Comparison of ENCODE assay signal across 18 cellular contexts in genomic region chr6:51473996-51474975, GRCh38.
DNase-seq lines count a peak whose midpoint lies in the region; ATAC-seq, FAIRE-seq and TF ChIP-seq lines count a peak whose summit lies in the region.
"Had no signal": no experiment of that assay in that cellular context is flagged by ENCODE, and none has a peak within 500 bp of the region (broad histone marks: within the 10 kb centered on the region; RNA-seq: fewer than 3 reads in every experiment).

No MANE protein-coding gene starts in this region.

- H3K4me3 ChIP-seq in SK-N-MC = no peak overlapping the region
- H3K4me3 ChIP-seq in keratinocyte (ENCODE audit: control insufficient read depth in 2 of 3, extremely low read depth in 1 of 3, insufficient read depth in 2 of 3, low read depth in 1 of 3, low read length in 3 of 3) = peak overlapping the region in 1 of 3 experiments; percentile 4
- no peak overlapping the region for H3K4me3 ChIP-seq in ovary
- H3K4me3 ChIP-seq: MG63 had no signal

- TF ChIP-seq POLR2A in ovary (IDR thresholded peaks at IDR 0.05) = no peak

- no peaks in the 10 kb centered on the region for H3K9me3 Mint-ChIP-seq in progenitor cell of endocrine pancreas (ENCODE audit: low read depth)

- peak overlapping the region; percentile 27 for H2AFZ ChIP-seq in keratinocyte (ENCODE audit: control insufficient read depth, low read length)

- H3K4me3 Mint-ChIP-seq in progenitor cell of endocrine pancreas (ENCODE audit: low read depth) = no peak overlapping the region
- H3K4me3 Mint-ChIP-seq: CD4-positive, CD25-positive, alpha-beta regulatory T cell had no signal

- peak overlapping the region; percentile 72 for H3K4me2 ChIP-seq in keratinocyte (ENCODE audit: control insufficient read depth, extremely low read depth, insufficient read depth, low read depth, low read length)

- TF ChIP-seq CTCF in C4-2B (conservative IDR thresholded peaks at IDR 0.05) (no peak), keratinocyte (optimal IDR thresholded peaks at IDR 0.05 in 1 of 3, IDR thresholded peaks at IDR 0.05 in 1 of 3, conservative IDR thresholded peaks at IDR 0.05 in 1 of 3; ENCODE audit: extremely low read depth in 1 of 3, insufficient read depth in 2 of 3, low read length in 3 of 3) (no peak), progenitor cell of endocrine pancreas (IDR thresholded peaks at IDR 0.05; ENCODE audit: unreplicated experiment) (no peak), ovary (IDR thresholded peaks at IDR 0.05) (no peak)

- H3K9ac ChIP-seq in SK-N-MC (ENCODE audit: insufficient read length) (no peak overlapping the region), keratinocyte (ENCODE audit: control insufficient read depth, extremely low read depth, insufficient read depth, low read length) (peak overlapping the region; percentile 15)

- no peaks in the 10 kb centered on the region for H4K20me1 ChIP-seq in keratinocyte (ENCODE audit: control insufficient read depth, extremely low read depth, insufficient read depth, low read length)

- no peak for TF ChIP-seq EP300 in ovary (IDR thresholded peaks at IDR 0.05)

- DNase-seq in NCI-H1048 (lab: John Stamatoyannopoulos, UW) = peak; percentile 56
- DNase-seq in SK-N-MC (ENCODE audit: low read depth, low spot score) = peak; percentile 68
- peak; percentile 28 for DNase-seq in keratinocyte (ENCODE audit: low read depth, low spot score)
- DNase-seq in progenitor cell of endocrine pancreas (ENCODE audit: low spot score, unreplicated experiment) = no peak
- no peak for DNase-seq in ovary
- no peak for DNase-seq in activated CD4-positive, CD25-positive, alpha-beta regulatory T cell treated with anti-CD3 and anti-CD28 coated beads, Interleukin-2, amount 50 U/mL, for 72 hours
- DNase-seq: AML-193; CD4-positive, CD25-positive, alpha-beta regulatory T cell; DND-41; GDM1; KG1; MG63; NCI-H2029 treated with DMSO at 0.1 percent for 48 hours; NCI-H226; NCI-H774 had no signal

- 5 to 14% (median 7%) methylated on average over 9 of the region's 9 CpGs for WGBS in ovary, 3 donors

- H3K9me3 ChIP-seq in SK-N-MC (ENCODE audit: low read depth, low read length) = no peaks in the 10 kb centered on the region
- no peaks in the 10 kb centered on the region for H3K9me3 ChIP-seq in keratinocyte (ENCODE audit: control insufficient read depth, low read depth, low read length)
- H3K9me3 ChIP-seq in ovary = no peaks in the 10 kb centered on the region
- H3K9me3 ChIP-seq: MG63 had no signal

- H3K79me2 ChIP-seq in keratinocyte (ENCODE audit: control insufficient read depth, insufficient read depth, low read length) = no peaks in the 10 kb centered on the region

- FAIRE-seq in keratinocyte (lab: Jason Lieb, UNC) = peak; percentile 78
- FAIRE-seq: GM19239 had no signal

- no peak for ATAC-seq in GM21390 (IDR thresholded peaks at IDR 0.05; ENCODE audit: unreplicated experiment)

- dilution Hi-C loops in keratinocyte (cut with MboI; ENCODE audit: extremely low pct_ligation_motif_present, low sequenced_read_pairs) = no loop called here

- H3K36me3 ChIP-seq in SK-N-MC (ENCODE audit: insufficient read depth, low read length) = no peaks in the 10 kb centered on the region
- H3K36me3 ChIP-seq in keratinocyte (ENCODE audit: control insufficient read depth in 2 of 2, extremely low read depth in 1 of 2, insufficient read depth in 2 of 2, low read length in 2 of 2) = no peaks in the 10 kb centered on the region
- no peaks in the 10 kb centered on the region for H3K36me3 ChIP-seq in ovary
- H3K36me3 ChIP-seq: MG63 had no signal

- H3K27me3 Mint-ChIP-seq in progenitor cell of endocrine pancreas = no peaks in the 10 kb centered on the region
- H3K27me3 Mint-ChIP-seq: CD4-positive, CD25-positive, alpha-beta regulatory T cell had no signal

- H3K4me1 ChIP-seq in keratinocyte (ENCODE audit: control insufficient read depth, extremely low read depth, insufficient read depth, low read length) (peaks cover 37% of the 10 kb centered on the region), ovary (ENCODE audit: insufficient read depth) (no peaks in the 10 kb centered on the region)

- H3K4me1 Mint-ChIP-seq in progenitor cell of endocrine pancreas (ENCODE audit: low read depth) = peaks cover 8% of the 10 kb centered on the region
- H3K4me1 Mint-ChIP-seq: CD4-positive, CD25-positive, alpha-beta regulatory T cell had no signal

- no peaks in the 10 kb centered on the region for H3K9me1 ChIP-seq in keratinocyte (ENCODE audit: control insufficient read depth, extremely low read depth, insufficient read depth, low read length)

- no peak overlapping the region for H3K27ac Mint-ChIP-seq in progenitor cell of endocrine pancreas
- H3K27ac Mint-ChIP-seq: CD4-positive, CD25-positive, alpha-beta regulatory T cell had no signal

- intact Hi-C loops in ovary (cut with DNase I) = no loop called here

- H3K27ac ChIP-seq in C4-2B = peak overlapping the region; percentile 79; the same call in 1 of the 2 replicates
- H3K27ac ChIP-seq in SK-N-MC = no peak overlapping the region
- peak overlapping the region; percentile 73 for H3K27ac ChIP-seq in keratinocyte (ENCODE audit: control insufficient read depth, insufficient read depth, low read length)
- no peak overlapping the region for H3K27ac ChIP-seq in ovary

- H3K36me3 Mint-ChIP-seq in progenitor cell of endocrine pancreas (ENCODE audit: insufficient read depth) = no peaks in the 10 kb centered on the region
- H3K36me3 Mint-ChIP-seq: CD4-positive, CD25-positive, alpha-beta regulatory T cell had no signal

- H3K27me3 ChIP-seq in keratinocyte (ENCODE audit: control insufficient read depth, extremely low read depth, insufficient read depth, low read length) (no peaks in the 10 kb centered on the region), ovary (no peaks in the 10 kb centered on the region)
- H3K27me3 ChIP-seq: MG63 had no signal

Comparison
In these comparisons a context has a peak if more than half of its experiments do, and no peak if none do; other contexts are left out.
1. H3K27ac ChIP-seq: peak in C4-2B (single experiment) and keratinocyte (single experiment); none in SK-N-MC (single experiment) and ovary (0 of 2).
2. DNase-seq: peak in NCI-H1048 (single experiment), SK-N-MC (single experiment) and keratinocyte (single experiment); none in progenitor cell of endocrine pancreas (single experiment), ovary (0 of 5) and activated CD4-positive, CD25-positive, alpha-beta regulatory T cell treated with anti-CD3 and anti-CD28 coated beads, Interleukin-2, amount 50 U/mL, for 72 hours (single experiment).